1 cellular context compared by ENCODE assay signal in the genomic region with DNA sequence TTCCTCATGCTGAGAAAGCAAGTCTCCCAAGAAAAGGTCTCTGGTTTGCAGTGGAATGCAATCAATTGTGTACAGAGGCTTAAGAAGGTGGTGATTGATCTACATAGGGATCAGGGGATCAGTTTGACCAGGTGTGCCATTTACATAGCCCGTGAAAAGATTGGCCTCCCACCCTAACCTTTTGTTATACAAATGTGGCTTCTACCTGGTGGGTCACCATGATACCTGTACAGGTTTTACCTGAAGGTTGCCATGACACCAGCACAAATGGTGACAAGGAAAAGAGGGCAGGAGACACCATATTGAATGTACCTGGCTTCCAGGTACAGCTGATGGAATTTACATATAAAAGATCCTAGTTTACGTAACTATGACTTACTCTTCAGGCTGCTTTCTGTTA.
TF ChIP-seq lines count a peak whose summit lies in the region.

No MANE protein-coding gene starts in this region.

TF ChIP-seq in H1, 55 proteins besides CTCF, POLR2A, EP300 and RAD21:
- TF ChIP-seq CBX8 (IDR thresholded peaks at IDR 0.05; ENCODE audit: borderline replicate concordance, low read depth, low read length) (no peak), BACH1 (IDR thresholded peaks at IDR 0.05; ENCODE audit: low read length) (no peak), SIX5 (IDR thresholded peaks at IDR 0.05; ENCODE audit: low read depth, low read length) (no peak), RXRA (IDR thresholded peaks at IDR 0.05; ENCODE audit: insufficient read depth, low read depth, low read length) (no peak), SIN3A (conservative IDR thresholded peaks at IDR 0.05 in 1 of 2, IDR thresholded peaks at IDR 0.05 in 1 of 2; ENCODE audit: low read depth in 1 of 2, low read length in 2 of 2) (no peak), TAF7 (optimal IDR thresholded peaks at IDR 0.05; ENCODE audit: borderline replicate concordance, low read depth, low read length) (no peak), CREB1 (IDR thresholded peaks at IDR 0.05) (no peak), RNF2 (IDR thresholded peaks at IDR 0.05; ENCODE audit: borderline replicate concordance, low read depth, low read length, missing control alignments, poor library complexity, severe bottlenecking) (no peak), YY1 (IDR thresholded peaks at IDR 0.05; ENCODE audit: low read depth, low read length) (peak; percentile 85), TAF1 (IDR thresholded peaks at IDR 0.05; ENCODE audit: low read depth, low read length) (no peak), EGR1 (IDR thresholded peaks at IDR 0.05; ENCODE audit: borderline replicate concordance, low read depth, low read length) (no peak), KDM5A (IDR thresholded peaks at IDR 0.05; ENCODE audit: low read length) (no peak), NRF1 (IDR thresholded peaks at IDR 0.05; ENCODE audit: low read depth, low read length) (no peak), SP2 (IDR thresholded peaks at IDR 0.05; ENCODE audit: low read length) (no peak), POU5F1 (IDR thresholded peaks at IDR 0.05; ENCODE audit: low read depth, low read length) (no peak), BCL11A (IDR thresholded peaks at IDR 0.05; ENCODE audit: low read depth in 2 of 2, low read length in 2 of 2) (no peak), FOSL1 (IDR thresholded peaks at IDR 0.05; ENCODE audit: insufficient read depth, low read depth, low read length) (no peak), SP1 (IDR thresholded peaks at IDR 0.05; ENCODE audit: low read depth, low read length) (no peak), HDAC6 (IDR thresholded peaks at IDR 0.05; ENCODE audit: low read depth, low read length) (no peak), SP4 (IDR thresholded peaks at IDR 0.05; ENCODE audit: low read length) (no peak), SAP30 (IDR thresholded peaks at IDR 0.05; ENCODE audit: insufficient read depth, insufficient replicate concordance, low read length) (no peak), GABPA (IDR thresholded peaks at IDR 0.05; ENCODE audit: borderline replicate concordance, insufficient read depth, low read length) (no peak), RBBP5 (IDR thresholded peaks at IDR 0.05; ENCODE audit: borderline replicate concordance, low read depth, low read length) (no peak), TEAD4 (IDR thresholded peaks at IDR 0.05; ENCODE audit: low read depth, low read length) (peak; percentile 20; the same call in 1 of the 2 replicates), TCF12 (IDR thresholded peaks at IDR 0.05; ENCODE audit: low read depth, low read length) (peak; percentile 88)
- TF ChIP-seq, protein P1, sequence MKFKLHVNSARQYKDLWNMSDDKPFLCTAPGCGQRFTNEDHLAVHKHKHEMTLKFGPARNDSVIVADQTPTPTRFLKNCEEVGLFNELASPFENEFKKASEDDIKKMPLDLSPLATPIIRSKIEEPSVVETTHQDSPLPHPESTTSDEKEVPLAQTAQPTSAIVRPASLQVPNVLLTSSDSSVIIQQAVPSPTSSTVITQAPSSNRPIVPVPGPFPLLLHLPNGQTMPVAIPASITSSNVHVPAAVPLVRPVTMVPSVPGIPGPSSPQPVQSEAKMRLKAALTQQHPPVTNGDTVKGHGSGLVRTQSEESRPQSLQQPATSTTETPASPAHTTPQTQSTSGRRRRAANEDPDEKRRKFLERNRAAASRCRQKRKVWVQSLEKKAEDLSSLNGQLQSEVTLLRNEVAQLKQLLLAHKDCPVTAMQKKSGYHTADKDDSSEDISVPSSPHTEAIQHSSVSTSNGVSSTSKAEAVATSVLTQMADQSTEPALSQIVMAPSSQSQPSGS (IDR thresholded peaks at IDR 0.05; ENCODE audit: low read length) = no peak
- TF ChIP-seq, protein P2, sequence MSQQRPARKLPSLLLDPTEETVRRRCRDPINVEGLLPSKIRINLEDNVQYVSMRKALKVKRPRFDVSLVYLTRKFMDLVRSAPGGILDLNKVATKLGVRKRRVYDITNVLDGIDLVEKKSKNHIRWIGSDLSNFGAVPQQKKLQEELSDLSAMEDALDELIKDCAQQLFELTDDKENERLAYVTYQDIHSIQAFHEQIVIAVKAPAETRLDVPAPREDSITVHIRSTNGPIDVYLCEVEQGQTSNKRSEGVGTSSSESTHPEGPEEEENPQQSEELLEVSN (IDR thresholded peaks at IDR 0.05) = no peak
